1 cellular context compared by ENCODE assay signal in the genomic region with DNA sequence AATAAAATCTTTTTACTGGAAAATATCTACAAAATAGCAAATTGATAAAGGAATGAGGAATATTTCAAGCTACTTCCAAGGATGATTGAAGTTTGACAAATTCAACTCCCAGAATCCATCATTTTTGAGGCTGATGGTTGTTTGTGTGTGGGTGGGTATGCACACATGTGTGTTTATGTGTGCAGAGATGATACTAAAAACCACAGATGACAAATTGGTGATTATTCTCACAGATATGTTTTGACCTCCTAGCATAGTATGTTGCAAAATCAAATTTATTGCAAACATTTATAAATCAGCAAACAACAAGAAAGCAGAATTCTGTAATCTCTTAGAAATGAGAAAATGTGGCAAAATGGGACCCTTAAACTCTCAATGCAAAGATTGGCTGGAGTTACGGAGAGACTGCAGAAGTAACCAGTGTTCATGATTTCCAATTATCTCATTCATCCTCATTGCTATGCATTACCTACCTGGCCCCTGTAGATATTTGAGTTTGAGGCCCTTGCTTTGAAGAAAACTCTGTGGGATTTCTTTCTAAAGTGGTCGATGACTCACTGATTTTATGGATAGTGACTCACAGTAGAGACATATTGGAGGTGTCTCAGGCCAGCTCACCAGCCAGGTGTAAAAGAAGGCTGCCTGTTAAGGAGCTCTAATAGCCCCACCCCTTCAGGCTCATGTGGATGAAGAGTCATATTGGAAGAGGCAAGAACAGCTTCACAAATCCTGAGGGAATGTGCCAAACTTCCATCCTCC.
A peak's percentile ranks its signal among the peaks of the same experiment; 100 is the strongest.
TF ChIP-seq lines count a peak whose summit lies in the region.

No MANE protein-coding gene starts in this region.

TF ChIP-seq in K562, 482 proteins besides CTCF, POLR2A, EP300 and RAD21 (continued from another document):
- TF ChIP-seq, protein P1, sequence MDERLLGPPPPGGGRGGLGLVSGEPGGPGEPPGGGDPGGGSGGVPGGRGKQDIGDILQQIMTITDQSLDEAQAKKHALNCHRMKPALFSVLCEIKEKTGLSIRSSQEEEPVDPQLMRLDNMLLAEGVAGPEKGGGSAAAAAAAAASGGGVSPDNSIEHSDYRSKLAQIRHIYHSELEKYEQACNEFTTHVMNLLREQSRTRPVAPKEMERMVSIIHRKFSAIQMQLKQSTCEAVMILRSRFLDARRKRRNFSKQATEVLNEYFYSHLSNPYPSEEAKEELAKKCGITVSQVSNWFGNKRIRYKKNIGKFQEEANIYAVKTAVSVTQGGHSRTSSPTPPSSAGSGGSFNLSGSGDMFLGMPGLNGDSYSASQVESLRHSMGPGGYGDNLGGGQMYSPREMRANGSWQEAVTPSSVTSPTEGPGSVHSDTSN (CRISPR knock-in tag; IDR thresholded peaks at IDR 0.05; ENCODE audit: low read depth), result no peak
- TF ChIP-seq, protein P1 (tag; conservative IDR thresholded peaks at IDR 0.05; ENCODE audit: low read depth), result no peak
- TF ChIP-seq STAT5A (IDR thresholded peaks at IDR 0.05; ENCODE audit: borderline replicate concordance, low read length), result peak; percentile 22; the same call in 1 of the 2 replicates
- TF ChIP-seq ZNF740 (CRISPR knock-in tag; IDR thresholded peaks at IDR 0.05), result no peak
- TF ChIP-seq ZNF740 (tag; IDR thresholded peaks at IDR 0.05), result no peak
- TF ChIP-seq ZC3H4 (CRISPR knock-in tag; IDR thresholded peaks at IDR 0.05; ENCODE audit: borderline replicate concordance), result no peak
- peak; percentile 67 for TF ChIP-seq TEAD4 (IDR thresholded peaks at IDR 0.05; ENCODE audit: low read length)
- no peak for TF ChIP-seq TEAD4 (CRISPR knock-in tag; IDR thresholded peaks at IDR 0.05; ENCODE audit: borderline replicate concordance)
- TF ChIP-seq TRIM24 (IDR thresholded peaks at IDR 0.05), result 0 out of 4 replicates have a peak, but pooled peaks of 1 of the 2 experiments have one; percentile 15
- TF ChIP-seq CTBP1 (IDR thresholded peaks at IDR 0.05; ENCODE audit: borderline replicate concordance), result 0 out of 2 replicates have a peak, but pooled peaks have one; percentile 30
- peak; percentile 62 to 63 for TF ChIP-seq KDM1A (IDR thresholded peaks at IDR 0.05)
- TF ChIP-seq TAL1 (IDR thresholded peaks at IDR 0.05), result peak; percentile 49
- TF ChIP-seq ATF7 (IDR thresholded peaks at IDR 0.05), result 0 out of 2 replicates have a peak, but pooled peaks have one; percentile 17
- peak; percentile 78 for TF ChIP-seq ARID1B (IDR thresholded peaks at IDR 0.05)
- TF ChIP-seq UBTF (IDR thresholded peaks at IDR 0.05; ENCODE audit: borderline replicate concordance in 1 of 2, low read depth in 2 of 2, low read length in 2 of 2), result no peak
- no peak for TF ChIP-seq FOXJ3 (CRISPR knock-in tag; IDR thresholded peaks at IDR 0.05)
- peak; percentile 65 for TF ChIP-seq TCF3 (CRISPR knock-in tag; IDR thresholded peaks at IDR 0.05)
- TF ChIP-seq NFE2 (IDR thresholded peaks at IDR 0.05; ENCODE audit: low read depth), result 0 out of 2 replicates have a peak, but pooled peaks have one; percentile 15
- TF ChIP-seq CBFA2T2 (conservative IDR thresholded peaks at IDR 0.05), result peak; percentile 59
- no peak for TF ChIP-seq NR1H2 (CRISPR knock-in tag; IDR thresholded peaks at IDR 0.05)
- peak; percentile 11; the same call in 1 of the 2 replicates for TF ChIP-seq NCOR1 (IDR thresholded peaks at IDR 0.05)
- TF ChIP-seq JUN (IDR thresholded peaks at IDR 0.05; ENCODE audit: borderline replicate concordance, low read depth, low read length), result peak; percentile 88
- no peak for TF ChIP-seq JUN (CRISPR knock-in tag; IDR thresholded peaks at IDR 0.05; ENCODE audit: borderline replicate concordance)
- peak; percentile 81; the same call in 1 of the 2 replicates for TF ChIP-seq ZEB2 (IDR thresholded peaks at IDR 0.05)
- TF ChIP-seq JUND (IDR thresholded peaks at IDR 0.05; ENCODE audit: borderline replicate concordance, low read depth, low read length), result peak; percentile 94
- peak; percentile 87; the same call in 2 of the 3 replicates for TF ChIP-seq JUND (tag; IDR thresholded peaks at IDR 0.05; ENCODE audit: borderline replicate concordance, low read depth, low read length)
- TF ChIP-seq, protein P2, sequence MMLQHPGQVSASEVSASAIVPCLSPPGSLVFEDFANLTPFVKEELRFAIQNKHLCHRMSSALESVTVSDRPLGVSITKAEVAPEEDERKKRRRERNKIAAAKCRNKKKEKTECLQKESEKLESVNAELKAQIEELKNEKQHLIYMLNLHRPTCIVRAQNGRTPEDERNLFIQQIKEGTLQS (IDR thresholded peaks at IDR 0.05), result peak; percentile 90
- TF ChIP-seq, protein P2 (CRISPR knock-in tag; conservative IDR thresholded peaks at IDR 0.05), result no peak
- peak; percentile 76 for TF ChIP-seq SMARCA4 (IDR thresholded peaks at IDR 0.05)
- TF ChIP-seq HNRNPL (IDR thresholded peaks at IDR 0.05; ENCODE audit: low read depth, low read length), result no peak
